8 cellular contexts compared by ENCODE assay signal in the genomic region with DNA sequence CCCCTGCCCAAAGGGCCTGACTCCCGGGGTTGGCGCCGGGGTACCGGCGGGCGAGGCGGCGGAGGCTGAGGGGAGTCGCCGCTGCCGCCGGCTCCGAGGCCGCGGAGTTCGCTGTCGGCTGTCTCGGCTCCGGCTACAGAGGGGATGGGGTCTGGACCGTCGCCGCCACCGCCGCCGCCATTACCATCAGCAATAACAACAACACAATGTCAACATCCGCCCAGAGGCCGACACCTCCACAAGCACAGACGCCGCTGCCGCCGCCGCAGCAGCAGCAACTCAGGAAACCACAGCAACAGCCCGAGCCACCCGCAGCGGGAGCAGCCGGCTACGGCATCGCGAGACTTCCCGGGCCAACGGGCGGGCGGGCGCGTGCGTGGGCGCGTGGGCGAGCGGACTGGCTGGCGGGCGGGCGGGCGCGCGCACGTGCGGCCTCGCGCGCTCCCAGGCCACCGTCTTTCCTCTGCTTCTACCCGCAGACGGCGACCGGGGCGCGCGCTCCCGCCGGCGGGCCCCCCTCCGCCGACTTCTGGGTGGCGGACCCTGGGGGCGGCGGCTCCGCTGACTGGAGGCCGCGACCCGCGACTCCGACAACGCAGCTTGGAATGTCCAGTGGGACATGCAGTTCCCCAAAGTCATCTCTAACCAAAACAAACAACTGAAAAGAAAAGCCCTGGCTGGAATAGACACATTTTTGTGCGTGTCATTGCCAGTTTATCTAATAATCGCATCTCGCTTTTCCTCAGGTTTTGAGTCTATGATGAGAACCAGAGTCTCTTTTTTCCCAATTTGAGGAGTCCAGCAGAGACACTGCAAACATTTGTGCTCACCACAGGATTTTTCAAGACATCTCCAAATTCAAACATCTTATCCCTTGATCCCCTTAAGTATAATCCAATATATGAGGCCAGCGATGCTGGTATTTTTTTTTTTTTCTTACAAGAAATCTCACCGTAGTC. TPM values are rescaled to one million over a fixed set of nuclear protein-coding genes. Genes with fewer than 3 reads are reported as not detected.
DNase-seq lines count a peak whose midpoint lies in the region; TF ChIP-seq lines count a peak whose summit lies in the region.

A gene (minus strand): TSS at position 289 of the 959 bp plus-strand sequence. CDS start 305 bp downstream, outside the sequence.

- H3K27ac Mint-ChIP-seq in neural crest cell (ENCODE audit: unreplicated experiment), result peak within 1 kb of the TSS; percentile 70

- no peaks in the 10 kb centered on the region for H3K36me3 Mint-ChIP-seq in neural crest cell (ENCODE audit: low read depth)

- peak within 1 kb of the TSS; percentile 96 for H3K4me3 Mint-ChIP-seq in neural crest cell

- H3K27me3 ChIP-seq in SJSA1 (replicated peaks) (no peaks in the 10 kb centered on the region), stomach (no peaks in the 10 kb centered on the region)

- POLR2A ChIA-PET in HEK293T (lab: Yijun Ruan, JAX), result no interaction called here

- H3K27me3 Mint-ChIP-seq in neural crest cell (ENCODE audit: low read depth), result peaks cover 33% of the 10 kb centered on the region

- H3K4me3 ChIP-seq in SJSA1 (peak within 1 kb of the TSS; percentile 96), foreskin fibroblast (ENCODE audit: low read depth in 1 of 2, low read length in 2 of 2) (peak within 1 kb of the TSS; percentile 95 to 100), stomach (peak within 1 kb of the TSS; percentile 72 to 89 (median 78))

- no peaks in the 10 kb centered on the region for H3K9me3 Mint-ChIP-seq in neural crest cell

- H3K27ac ChIP-seq in SJSA1, result peak within 1 kb of the TSS; percentile 99
- H3K27ac ChIP-seq in stomach, result peak within 1 kb of the TSS; percentile 91 to 97 (median 93)

- H3K4me1 ChIP-seq in SJSA1 (replicated peaks) (peaks cover 38% of the 10 kb centered on the region), stomach (peaks cover 30 to 63% (median 42%) of the 10 kb centered on the region in 4 donors)

- peaks cover 24% of the 10 kb centered on the region for H3K36me3 ChIP-seq in SJSA1
- no peaks in the 10 kb centered on the region for H3K36me3 ChIP-seq in stomach

- peak; percentile 63 for TF ChIP-seq EP300 in stomach (IDR thresholded peaks at IDR 0.05)

- TF ChIP-seq POLR2A in stomach (IDR thresholded peaks at IDR 0.05), result peak in 2 of 4 donors; percentile 81 to 94

- 1 to 3% (median 1%) methylated on average over 10 to 89 of the region's 89 CpGs for WGBS in stomach, 5 donors

- TF ChIP-seq CTCF in foreskin fibroblast (IDR thresholded peaks at IDR 0.05; ENCODE audit: low read depth, low read length) (no peak), neural crest cell (conservative IDR thresholded peaks at IDR 0.05) (no peak), stomach (IDR thresholded peaks at IDR 0.05) (no peak)

- H3K9me3 ChIP-seq in SJSA1 (replicated peaks), result no peaks in the 10 kb centered on the region
- H3K9me3 ChIP-seq in stomach, result no peaks in the 10 kb centered on the region

- intact Hi-C loops in stomach (cut with DNase I; ENCODE audit: low total_unique reads), result no loop called here

- CTCF ChIA-PET in HEK293T (lab: Yijun Ruan, JAX), result no interaction called here

- H3K4me1 Mint-ChIP-seq in neural crest cell, result peaks cover 35% of the 10 kb centered on the region

- DNase-seq in GM03348 (ENCODE audit: low spot score) (peak; percentile 97), HEK293T (ENCODE audit: extremely low spot score) (peak; percentile 90), MV-4-11 (lab: John Stamatoyannopoulos, UW) (peak; percentile 90), SJSA1 (ENCODE audit: low read depth in 1 of 2, low spot score in 2 of 2) (peak; percentile 97 to 99), foreskin fibroblast (peak; percentile 96 to 98), neural crest cell (ENCODE audit: low read depth, low spot score) (peak; percentile 89), stomach (peak; percentile 96)
- DNase-seq in activated gamma-delta T cell treated with anti-CD3 and anti-CD28 coated beads, Interleukin-2, amount 50 U/mL, for 16 hours (ENCODE audit: low read depth), result peak; percentile 94

TF ChIP-seq in HEK293T, 16 proteins besides CTCF, POLR2A, EP300 and RAD21:
- no peak for TF ChIP-seq SUZ12 (IDR thresholded peaks at IDR 0.05)
- TF ChIP-seq ELF4 (IDR thresholded peaks at IDR 0.05), result peak; percentile 30; the same call in 1 of the 2 replicates
- TF ChIP-seq NFRKB (IDR thresholded peaks at IDR 0.05), result no peak
- no peak for TF ChIP-seq FOXA1 (IDR thresholded peaks at IDR 0.05)
- TF ChIP-seq FOXM1 (IDR thresholded peaks at IDR 0.05; ENCODE audit: borderline replicate concordance), result peak; percentile 28; the same call in 1 of the 2 replicates
- TF ChIP-seq BHLHE40 (IDR thresholded peaks at IDR 0.05; ENCODE audit: borderline replicate concordance), result no peak
- no peak for TF ChIP-seq FOXK2 (IDR thresholded peaks at IDR 0.05)
- TF ChIP-seq ZNF384 (IDR thresholded peaks at IDR 0.05), result peak; percentile 20; the same call in 1 of the 2 replicates

RNA-seq across cellular contexts. Expression of the gene that starts here (rescaled TPM):
- total RNA-seq in SJSA1 (2014; rRNA removed; shearing (Covaris generic)), result 73.7 and 105 TPM in 2 replicates
- total RNA-seq in neural crest cell, result 9.5 and 10.4 TPM in 2 replicates
- total RNA-seq in stomach, result 100 to 1,000 TPM in 1 of 5 donors, 10 to 100 TPM in 4; 15.8 to 128 (median 31.3) TPM
- 10 to 100 TPM in 2 of 3 donors, 1 to 10 TPM in 1; 9.8 to 29.3 (median 17.1) TPM for polyA plus RNA-seq in stomach

Comparison
In these comparisons a context has a peak if more than half of its experiments do, and no peak if none do; other contexts are left out.
1. Peak in every context shown above with its lines: DNase-seq, H3K4me3 ChIP-seq and H3K27ac ChIP-seq.